In genomic region chr3:66482005-66482404, GRCh38 we compare ENCODE assay signal across 11 cellular contexts. TPM values are rescaled to one million over a fixed set of nuclear protein-coding genes. Genes with fewer than 3 reads are reported as not detected.
DNase-seq lines count a peak whose midpoint lies in the region; ATAC-seq, FAIRE-seq and TF ChIP-seq lines count a peak whose summit lies in the region.
"Had no signal": no experiment of that assay in that cellular context is flagged by ENCODE, and none has a peak within 500 bp of the region (broad histone marks: within the 10 kb centered on the region; RNA-seq: fewer than 3 reads in every experiment).

No MANE protein-coding gene starts in this region.

- no peaks in the 10 kb centered on the region for H3K27me3 ChIP-seq in layer of hippocampus (ENCODE audit: control insufficient read depth, insufficient read depth, low read length)

- POLR2A ChIA-PET in activated CD4-positive, alpha-beta memory T cell treated with anti-CD3 and anti-CD28 coated beads, Interleukin-2, amount 10 ng/mL, durations not matched to agents 7 days and 5 days (lab: Charles Lee): interaction anchor here (1.2 to 12.8 kb wide), 6 partner anchors 9 to 179 kb away, joined by 4 to 117 read pairs (median 19); partner anchors contain the start of gene LRIG1

- H3K4me3 Mint-ChIP-seq in activated T-cell treated with anti-CD3 and anti-CD28 coated beads, Interleukin-2, amount 50 U/mL, for 24 hours: peak overlapping the region; percentile 60
- H3K4me3 Mint-ChIP-seq in activated CD4-positive, alpha-beta memory T cell treated with anti-CD3 and anti-CD28 coated beads, Interleukin-2, amount 10 ng/mL, durations not matched to agents 7 days and 5 days: no peak overlapping the region

- peaks cover 39% of the 10 kb centered on the region for H3K4me1 Mint-ChIP-seq in activated T-cell treated with anti-CD3 and anti-CD28 coated beads, Interleukin-2, amount 50 U/mL, for 24 hours (ENCODE audit: low read depth)
- H3K4me1 Mint-ChIP-seq in activated CD4-positive, alpha-beta memory T cell treated with anti-CD3 and anti-CD28 coated beads, Interleukin-2, amount 10 ng/mL, durations not matched to agents 7 days and 5 days: peaks cover 87% of the 10 kb centered on the region

- no peaks in the 10 kb centered on the region for H3K9me3 ChIP-seq in kidney (ENCODE audit: control insufficient read depth in 1 of 2, low read length in 2 of 2)

- H3K36me3 Mint-ChIP-seq in activated T-cell treated with anti-CD3 and anti-CD28 coated beads, Interleukin-2, amount 50 U/mL, for 24 hours (ENCODE audit: low read depth): peaks cover 35% of the 10 kb centered on the region
- peaks cover 48% of the 10 kb centered on the region for H3K36me3 Mint-ChIP-seq in activated CD4-positive, alpha-beta memory T cell treated with anti-CD3 and anti-CD28 coated beads, Interleukin-2, amount 10 ng/mL, durations not matched to agents 7 days and 5 days (ENCODE audit: low read depth)

- no peak for FAIRE-seq in kidney (lab: Jason Lieb, UNC)

- H3K9me3 Mint-ChIP-seq in activated T-cell treated with anti-CD3 and anti-CD28 coated beads, Interleukin-2, amount 50 U/mL, for 24 hours: peaks cover 10% of the 10 kb centered on the region
- H3K9me3 Mint-ChIP-seq in activated CD4-positive, alpha-beta memory T cell treated with anti-CD3 and anti-CD28 coated beads, Interleukin-2, amount 10 ng/mL, durations not matched to agents 7 days and 5 days: peaks cover 9% of the 10 kb centered on the region

- no peak for ATAC-seq in HG03039 (IDR thresholded peaks at IDR 0.05; ENCODE audit: unreplicated experiment)
- ATAC-seq in GM18511 (IDR thresholded peaks at IDR 0.05; ENCODE audit: unreplicated experiment): no peak

- TF ChIP-seq CTCF in kidney (IDR thresholded peaks at IDR 0.05; ENCODE audit: borderline replicate concordance, extremely low read depth, insufficient read depth): no peak

- peak overlapping the region; percentile 51 for H3K27ac Mint-ChIP-seq in activated T-cell treated with anti-CD3 and anti-CD28 coated beads, Interleukin-2, amount 50 U/mL, for 24 hours
- H3K27ac Mint-ChIP-seq in activated CD4-positive, alpha-beta memory T cell treated with anti-CD3 and anti-CD28 coated beads, Interleukin-2, amount 10 ng/mL, durations not matched to agents 7 days and 5 days: peak overlapping the region; percentile 44

- H3K4me1 ChIP-seq in kidney (ENCODE audit: control insufficient read depth in 1 of 2, insufficient read depth in 1 of 2, low read depth in 1 of 2, low read length in 2 of 2): peaks cover 16 to 22% of the 10 kb centered on the region in 2 donors
- H3K4me1 ChIP-seq: parathyroid adenoma had no signal

- H3K27me3 Mint-ChIP-seq in activated T-cell treated with anti-CD3 and anti-CD28 coated beads, Interleukin-2, amount 50 U/mL, for 24 hours: no peaks in the 10 kb centered on the region
- H3K27me3 Mint-ChIP-seq in activated CD4-positive, alpha-beta memory T cell treated with anti-CD3 and anti-CD28 coated beads, Interleukin-2, amount 10 ng/mL, durations not matched to agents 7 days and 5 days: peaks cover 1% of the 10 kb centered on the region

- intact Hi-C loops in kidney (cut with DNase I): no loop called here

- H3K27ac ChIP-seq in layer of hippocampus (ENCODE audit: low read depth, low read length): peak overlapping the region; percentile 91
- peak overlapping the region; percentile 77 for H3K27ac ChIP-seq in temporal lobe (ENCODE audit: low read depth, low read length)
- no peak overlapping the region for H3K27ac ChIP-seq in kidney (ENCODE audit: low read depth in 2 of 2, low read length in 2 of 2)
- H3K27ac ChIP-seq: parathyroid adenoma had no signal

- H3K4me3 ChIP-seq in kidney (ENCODE audit: low read length in 2 of 2): no peak overlapping the region

- no peak for DNase-seq in activated T-cell treated with anti-CD3 and anti-CD28 coated beads, Interleukin-2, amount 50 U/mL, for 24 hours
- no peak for DNase-seq in activated T-cell treated with anti-CD3 and anti-CD28 coated beads for 4 hours
- DNase-seq in activated CD4-positive, alpha-beta memory T cell treated with anti-CD3 and anti-CD28 coated beads, Interleukin-2, amount 10 ng/mL, durations not matched to agents 7 days and 5 days: no peak
- DNase-seq in kidney: no peak
- DNase-seq: AML-193, NCI-H1105 had no signal

- H3K36me3 ChIP-seq in kidney (ENCODE audit: control insufficient read depth in 1 of 2, insufficient read depth in 2 of 2, low read length in 2 of 2): no peaks in the 10 kb centered on the region

- CTCF ChIA-PET in activated CD4-positive, alpha-beta memory T cell treated with anti-CD3 and anti-CD28 coated beads, Interleukin-2, amount 10 ng/mL, durations not matched to agents 7 days and 5 days (lab: Charles Lee): interaction anchor here (1.1 to 6.5 kb wide), 3 partner anchors 9 to 15 kb away, joined by 3 to 30 read pairs (median 5); no protein-coding TSS in a partner anchor

- H3K9ac ChIP-seq in kidney (ENCODE audit: low read length in 2 of 2): no peak overlapping the region
- H3K9ac ChIP-seq: parathyroid adenoma had no signal

RNA-seq across cellular contexts. Expression of gene LRIG1, which starts 18.8 kb away (rescaled TPM):
- 10 to 100 TPM; 43.0 to 43.7 TPM for total RNA-seq in activated CD4-positive, alpha-beta memory T cell treated with anti-CD3 and anti-CD28 coated beads, Interleukin-2, amount 10 ng/mL, durations not matched to agents 7 days and 5 days
- total RNA-seq in temporal lobe (41.3 TPM), kidney (20.6 TPM)
- polyA plus RNA-seq in kidney (ENCODE audit: insufficient read depth, low read depth, low replicate concordance): 8.2 TPM

Comparison
In these comparisons a context has a peak if more than half of its experiments do, and no peak if none do; other contexts are left out.
1. H3K27ac ChIP-seq: peak in layer of hippocampus (single experiment) and temporal lobe (single experiment); none in kidney (0 of 2).